ENCODE assay signal across 15 cellular contexts in genomic region chr18:54742120-54742519, GRCh38.
"Had no signal": no experiment of that assay in that cellular context is flagged by ENCODE, and none has a peak within 500 bp of the region (broad histone marks: within the 10 kb centered on the region; RNA-seq: fewer than 3 reads in every experiment).

No MANE protein-coding gene starts in this region.

- H3K4me3 Mint-ChIP-seq: activated CD4-positive, alpha-beta T cell treated with anti-CD3 and anti-CD28 coated beads, Interleukin-2, amount 10 ng/mL, durations not matched to agents 7 days and 5 days; activated T-helper 17 cell treated with anti-CD3 and anti-CD28 coated beads, Interleukin-2, amount 50 U/mL, for 72 hours; brain; naive thymus-derived CD4-positive, alpha-beta T cell; stimulated activated memory B cell treated with anti-CD40 and anti-IgM and Interleukin-4, amounts not matched to agents 10 μg/mL and 1 μg/mL and 100 μg/mL, for 72 hours; T-helper 17 cell had no signal

- H3K27me3 Mint-ChIP-seq: progenitor cell of endocrine pancreas; stimulated activated memory B cell treated with anti-CD40 and anti-IgM and Interleukin-4, amounts not matched to agents 10 μg/mL and 1 μg/mL and 100 μg/mL, for 72 hours had no signal

- H3K4me1 ChIP-seq: adrenal gland had no signal

- H3K36me3 Mint-ChIP-seq: brain; stimulated activated memory B cell treated with anti-CD40 and anti-IgM and Interleukin-4, amounts not matched to agents 10 μg/mL and 1 μg/mL and 100 μg/mL, for 72 hours had no signal

- H3K36me3 ChIP-seq: adrenal gland had no signal

- H3K4me1 Mint-ChIP-seq: naive thymus-derived CD4-positive, alpha-beta T cell; stimulated activated memory B cell treated with anti-CD40 and anti-IgM and Interleukin-4, amounts not matched to agents 10 μg/mL and 1 μg/mL and 100 μg/mL, for 72 hours; T-helper 17 cell had no signal

- H3K9me3 ChIP-seq: adrenal gland had no signal

- FAIRE-seq: endothelial cell of umbilical vein, TTC549 had no signal

- H3K27ac Mint-ChIP-seq: activated CD4-positive, alpha-beta T cell treated with anti-CD3 and anti-CD28 coated beads, Interleukin-2, amount 10 ng/mL, durations not matched to agents 7 days and 5 days; activated T-helper 17 cell treated with anti-CD3 and anti-CD28 coated beads, Interleukin-2, amount 50 U/mL, for 72 hours; naive thymus-derived CD4-positive, alpha-beta T cell; progenitor cell of endocrine pancreas; stimulated activated memory B cell treated with anti-CD40 and anti-IgM and Interleukin-4, amounts not matched to agents 10 μg/mL and 1 μg/mL and 100 μg/mL, for 72 hours; T-helper 17 cell had no signal

- H3K27me3 ChIP-seq: adrenal gland, hepatocyte had no signal

- H3K9me3 Mint-ChIP-seq: brain; stimulated activated memory B cell treated with anti-CD40 and anti-IgM and Interleukin-4, amounts not matched to agents 10 μg/mL and 1 μg/mL and 100 μg/mL, for 72 hours had no signal

- DNase-seq: activated CD4-positive, alpha-beta T cell treated with anti-CD3 and anti-CD28 coated beads, Interleukin-2, amount 10 ng/mL, durations not matched to agents 7 days and 5 days; activated CD4-positive, CD25-positive, alpha-beta regulatory T cell; activated naive CD4-positive, alpha-beta T cell treated with anti-CD3 and anti-CD28 coated beads, Interleukin-2, amount 50 U/mL, for 16 hours; activated T-cell treated with anti-CD3 and anti-CD28 coated beads for 4 hours; naive thymus-derived CD4-positive, alpha-beta T cell; T-helper 17 cell had no signal

- H3K27ac ChIP-seq: adrenal gland, hepatocyte had no signal

- H3K4me3 ChIP-seq: adrenal gland, hepatocyte, lung had no signal
